Comparison of ENCODE assay signal across 35 cellular contexts in the genomic region with DNA sequence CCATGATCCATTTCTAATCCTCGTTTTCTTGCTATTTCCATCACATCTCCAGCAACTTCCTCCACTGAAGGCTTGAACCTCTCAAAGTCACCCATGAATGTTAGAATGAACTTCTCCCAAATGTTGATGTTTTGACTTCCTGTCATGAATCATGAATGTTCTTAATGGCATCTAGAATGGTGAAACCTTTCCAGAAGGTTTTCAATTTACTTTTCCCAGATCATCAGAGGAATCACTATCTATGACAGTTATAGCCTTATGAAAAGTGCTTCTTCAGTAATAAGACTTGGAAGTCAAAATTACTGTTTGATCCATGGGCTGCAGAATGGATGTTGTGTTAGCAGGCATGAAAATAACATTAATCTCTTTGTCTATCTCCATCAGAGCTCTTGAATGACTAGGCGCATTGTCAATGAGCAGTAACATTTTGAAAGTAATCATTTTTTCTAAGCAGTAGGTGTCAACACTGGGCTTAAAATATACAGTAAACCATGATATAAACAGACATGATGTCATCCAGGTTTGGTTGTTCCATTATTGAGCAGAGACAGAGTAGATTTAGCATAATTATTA.
"Had no signal": no experiment of that assay in that cellular context is flagged by ENCODE, and none has a peak within 500 bp of the region (broad histone marks: within the 10 kb centered on the region; RNA-seq: fewer than 3 reads in every experiment).

No MANE protein-coding gene starts in this region.

- DNase-seq: Karpas-422, Kasumi-1, MG63, MM.1S, MV-4-11, NCI-H1048, NCI-H1092, NCI-H1092 treated with DMSO at 0.1 percent for 48 hours, NCI-H1105, NCI-H1105 treated with DMSO at 0.1 percent for 48 hours, NCI-H1417, NCI-H1417 treated with DMSO at 0.1 percent for 48 hours, NCI-H1436, NCI-H1436 treated with DMSO at 0.1 percent for 48 hours, NCI-H146, NCI-H1694, NCI-H1694 treated with DMSO at 0.1 percent for 48 hours, NCI-H187, NCI-H187 treated with DMSO at 0.1 percent for 48 hours, NCI-H1930, NCI-H2029, NCI-H2029 treated with DMSO at 0.1 percent for 48 hours, NCI-H2081, NCI-H2081 treated with DMSO at 0.1 percent for 48 hours, NCI-H2107, NCI-H2171, NCI-H2171 treated with DMSO at 0.1 percent for 48 hours, NCI-H2227 treated with DMSO at 0.1 percent for 48 hours, NCI-H226, NCI-H345, NCI-H446, NCI-H446 treated with DMSO at 0.1 percent for 48 hours, NCI-H510A, NCI-H510A treated with DMSO at 0.1 percent for 48 hours had no signal

- H3K4me3 ChIP-seq: MG63 had no signal

- H3K4me2 ChIP-seq: KMS-11 had no signal

- H3K27me3 ChIP-seq: MG63 had no signal

- H3K27ac ChIP-seq: KMS-11 had no signal

- H3K9me3 ChIP-seq: MG63 had no signal

- H3K36me3 ChIP-seq: MG63 had no signal

- H3K9ac ChIP-seq: KMS-11 had no signal
